ENCODE assay signal across 17 cellular contexts in the genomic region with DNA sequence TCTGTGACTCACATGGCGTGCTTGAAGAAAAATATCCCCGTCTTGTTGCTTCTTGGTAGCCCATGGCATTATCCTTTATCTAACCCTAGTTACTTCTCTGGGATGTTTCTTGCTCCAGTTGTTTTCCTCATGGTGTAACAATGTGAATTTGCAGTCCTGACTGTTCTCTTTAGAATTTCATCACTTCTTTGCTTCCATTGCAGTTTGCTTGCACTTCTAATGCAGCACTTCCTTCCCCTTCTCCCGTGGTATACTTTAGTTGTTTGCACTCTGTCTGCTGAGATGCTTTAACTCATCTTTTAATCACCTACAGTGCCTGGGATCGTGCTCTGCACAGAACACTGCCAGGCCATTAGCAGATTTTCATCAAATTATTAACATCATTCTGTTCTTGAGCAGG.
"Had no signal": no experiment of that assay in that cellular context is flagged by ENCODE, and none has a peak within 500 bp of the region (broad histone marks: within the 10 kb centered on the region; RNA-seq: fewer than 3 reads in every experiment).

No MANE protein-coding gene starts in this region.

- H3K27ac ChIP-seq: esophagus squamous epithelium, thyroid gland, uterus had no signal

- H3K9me3 Mint-ChIP-seq: activated naive CD4-positive, alpha-beta T cell treated with anti-CD3 and anti-CD28 coated beads, Interleukin-2, amount 50 U/mL, for 24 hours; activated T-cell treated with anti-CD3 and anti-CD28 coated beads, Interleukin-2, amount 50 U/mL, for 4 hours; natural killer cell; stimulated activated memory B cell treated with anti-CD40 and anti-IgM and Interleukin-4, amounts not matched to agents 10 μg/mL and 1 μg/mL and 100 μg/mL, for 72 hours; T-helper 2 cell treated with Interferon-gamma antibody and Interleukin-4, amounts not matched to agents 5 μg/mL and 100 μg/mL, for 36 hours had no signal

- H3K9me3 ChIP-seq: esophagus squamous epithelium, thyroid gland, uterus had no signal

- H3K4me1 ChIP-seq: esophagus squamous epithelium, thyroid gland, uterus had no signal

- H3K27ac Mint-ChIP-seq: activated naive CD4-positive, alpha-beta T cell treated with anti-CD3 and anti-CD28 coated beads, Interleukin-2, amount 50 U/mL, for 24 hours; natural killer cell; stimulated activated memory B cell treated with anti-CD40 and anti-IgM and Interleukin-4, amounts not matched to agents 10 μg/mL and 1 μg/mL and 100 μg/mL, for 72 hours; T-helper 2 cell treated with Interferon-gamma antibody and Interleukin-4, amounts not matched to agents 5 μg/mL and 100 μg/mL, for 36 hours had no signal

- H3K4me3 Mint-ChIP-seq: activated naive CD4-positive, alpha-beta T cell treated with anti-CD3 and anti-CD28 coated beads, Interleukin-2, amount 50 U/mL, for 24 hours; activated T-cell treated with anti-CD3 and anti-CD28 coated beads, Interleukin-2, amount 50 U/mL, for 4 hours; natural killer cell; stimulated activated memory B cell treated with anti-CD40 and anti-IgM and Interleukin-4, amounts not matched to agents 10 μg/mL and 1 μg/mL and 100 μg/mL, for 72 hours; T-helper 2 cell treated with Interferon-gamma antibody and Interleukin-4, amounts not matched to agents 5 μg/mL and 100 μg/mL, for 36 hours had no signal

- ATAC-seq: activated T-cell treated with anti-CD3 and anti-CD28 coated beads, Interleukin-2, amount 50 U/mL, for 4 hours; natural killer cell; stimulated activated memory B cell treated with anti-CD40 and anti-IgM and Interleukin-4, amounts not matched to agents 10 μg/mL and 1 μg/mL and 100 μg/mL, for 72 hours had no signal

- DNase-seq: activated CD4-positive, alpha-beta T cell treated with anti-CD3 and anti-CD28 coated beads for 1 hour; activated CD4-positive, alpha-beta T cell treated with anti-CD3 and anti-CD28 coated beads, Interleukin-2, amount 50 U/mL, for 48 hours; activated effector memory CD4-positive, alpha-beta T cell treated with Interleukin-2 at 50 U/mL for 16 hours; activated T-cell treated with anti-CD3 and anti-CD28 coated beads, Interleukin-2, amount 50 U/mL, for 4 hours; cortex of kidney; effector CD8-positive, alpha-beta T cell; esophagus squamous epithelium; kidney glomerular epithelial cell; mesenchymal stem cell; natural killer cell; occipital lobe; stimulated activated CD4-positive, alpha-beta T cell treated with anti-CD3 and anti-CD28 coated beads, Interleukin-2, amount 100 ng/mL, for 48 hours; thyroid gland; uterus had no signal

- H3K36me3 Mint-ChIP-seq: activated naive CD4-positive, alpha-beta T cell treated with anti-CD3 and anti-CD28 coated beads, Interleukin-2, amount 50 U/mL, for 24 hours; natural killer cell; stimulated activated memory B cell treated with anti-CD40 and anti-IgM and Interleukin-4, amounts not matched to agents 10 μg/mL and 1 μg/mL and 100 μg/mL, for 72 hours had no signal

- H3K36me3 ChIP-seq: esophagus squamous epithelium, thyroid gland, uterus had no signal

- H3K27me3 ChIP-seq: esophagus squamous epithelium, thyroid gland, uterus had no signal

- H3K4me1 Mint-ChIP-seq: activated naive CD4-positive, alpha-beta T cell treated with anti-CD3 and anti-CD28 coated beads, Interleukin-2, amount 50 U/mL, for 24 hours; natural killer cell; stimulated activated memory B cell treated with anti-CD40 and anti-IgM and Interleukin-4, amounts not matched to agents 10 μg/mL and 1 μg/mL and 100 μg/mL, for 72 hours had no signal

- H3K4me3 ChIP-seq: esophagus squamous epithelium, thyroid gland, uterus had no signal
